In the genomic region with DNA sequence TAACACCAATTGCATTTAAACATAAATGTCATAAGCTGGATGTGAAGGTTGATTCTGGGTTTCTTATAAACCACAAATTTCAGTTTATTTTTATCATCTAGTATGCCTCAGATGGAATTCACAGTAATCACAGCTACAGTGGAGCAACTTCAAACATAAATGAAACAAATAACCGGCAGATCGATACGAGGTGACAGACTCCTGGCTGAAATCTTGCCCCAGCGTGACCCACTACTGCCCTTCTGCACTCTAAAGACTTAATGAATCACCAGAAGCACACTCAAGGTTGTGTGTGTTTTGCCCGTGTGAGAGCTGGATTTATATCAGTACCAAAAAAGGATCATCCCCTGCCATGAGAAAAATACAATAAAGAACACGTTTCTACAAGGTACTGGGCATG, we compare ENCODE assay signal across 16 cellular contexts.
"Had no signal": no experiment of that assay in that cellular context is flagged by ENCODE, and none has a peak within 500 bp of the region (broad histone marks: within the 10 kb centered on the region; RNA-seq: fewer than 3 reads in every experiment).

No MANE protein-coding gene starts in this region.

- H3K27ac ChIP-seq: colonic mucosa, esophagus muscularis mucosa, neutrophil, parathyroid adenoma, VCaP had no signal

- DNase-seq: activated CD4-positive, alpha-beta memory T cell treated with anti-CD3 and anti-CD28 coated beads for 36 hours; activated CD4-positive, alpha-beta T cell treated with anti-CD3 and anti-CD28 coated beads for 36 hours; activated CD8-positive, alpha-beta memory T cell treated with anti-CD3 and anti-CD28 coated beads, Interleukin-2, amount 10 ng/mL, durations not matched to agents 7 days and 5 days; activated naive CD4-positive, alpha-beta T cell treated with anti-CD3 and anti-CD28 coated beads for 36 hours; activated T-cell treated with anti-CD3 and anti-CD28 coated beads, Interleukin-2, amount 50 U/mL, for 1 hour; colonic mucosa; islet precursor cell; mucosa of descending colon; naive thymus-derived CD4-positive, alpha-beta T cell; stimulated activated CD4-positive, alpha-beta T cell treated with anti-CD3 and anti-CD28 coated beads, Interleukin-2, amount 100 ng/mL, for 48 hours; trophoblast cell had no signal

- H3K4me1 ChIP-seq: colonic mucosa, parathyroid adenoma had no signal

- H3K27ac Mint-ChIP-seq: activated CD4-positive, alpha-beta memory T cell treated with anti-CD3 and anti-CD28 coated beads for 36 hours; activated CD4-positive, alpha-beta T cell treated with anti-CD3 and anti-CD28 coated beads for 36 hours; activated CD8-positive, alpha-beta memory T cell treated with anti-CD3 and anti-CD28 coated beads, Interleukin-2, amount 10 ng/mL, durations not matched to agents 7 days and 5 days; activated naive CD4-positive, alpha-beta T cell treated with anti-CD3 and anti-CD28 coated beads for 36 hours; activated T-helper 2 cell treated with anti-CD3 and anti-CD28 coated beads, Interferon-gamma antibody, Interleukin-2, Interleukin-4, amounts not matched to agents 10 μg/mL and 5 μg/mL and 100 μg/mL, durations not matched to agents 14 hours and 24 hours and 36 hours had no signal

- H3K36me3 ChIP-seq: colonic mucosa, esophagus muscularis mucosa, neutrophil had no signal

- H3K9me3 ChIP-seq: colonic mucosa, esophagus muscularis mucosa, mucosa of descending colon, neutrophil had no signal

- H3K4me3 Mint-ChIP-seq: activated CD4-positive, alpha-beta memory T cell treated with anti-CD3 and anti-CD28 coated beads for 36 hours; activated CD4-positive, alpha-beta T cell treated with anti-CD3 and anti-CD28 coated beads for 36 hours; activated CD8-positive, alpha-beta memory T cell treated with anti-CD3 and anti-CD28 coated beads, Interleukin-2, amount 10 ng/mL, durations not matched to agents 7 days and 5 days; activated naive CD4-positive, alpha-beta T cell treated with anti-CD3 and anti-CD28 coated beads for 36 hours had no signal

- H3K27me3 ChIP-seq: colonic mucosa, esophagus muscularis mucosa, neutrophil had no signal

- H3K4me3 ChIP-seq: colonic mucosa, esophagus muscularis mucosa, mucosa of descending colon had no signal

- H3K27me3 Mint-ChIP-seq: activated CD4-positive, alpha-beta memory T cell treated with anti-CD3 and anti-CD28 coated beads for 36 hours; activated CD4-positive, alpha-beta T cell treated with anti-CD3 and anti-CD28 coated beads for 36 hours; activated CD8-positive, alpha-beta memory T cell treated with anti-CD3 and anti-CD28 coated beads, Interleukin-2, amount 10 ng/mL, durations not matched to agents 7 days and 5 days; naive thymus-derived CD4-positive, alpha-beta T cell had no signal

- ATAC-seq: activated CD4-positive, alpha-beta T cell treated with anti-CD3 and anti-CD28 coated beads for 36 hours; activated CD8-positive, alpha-beta memory T cell treated with anti-CD3 and anti-CD28 coated beads, Interleukin-2, amount 10 ng/mL, durations not matched to agents 7 days and 5 days; mucosa of descending colon had no signal
